15 cellular contexts compared by ENCODE assay signal in the genomic region with DNA sequence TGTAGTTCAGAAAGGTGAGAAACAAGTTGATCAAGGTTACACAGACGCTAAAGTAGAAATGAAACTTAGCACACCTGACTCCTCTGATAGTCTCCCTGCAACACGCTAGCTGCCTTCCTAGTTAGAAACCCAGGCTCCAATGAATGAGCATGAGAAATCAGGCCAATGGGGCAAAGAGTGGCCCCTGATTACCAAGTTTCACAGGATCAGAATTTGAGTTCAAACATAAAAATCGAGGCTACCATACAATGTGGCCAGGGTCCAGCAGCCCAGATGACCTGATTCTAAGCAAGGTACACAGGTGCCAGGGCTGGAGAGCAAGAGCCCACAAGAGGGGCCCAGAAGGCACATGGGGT. TPM values are rescaled to one million over a fixed set of nuclear protein-coding genes. Genes with fewer than 3 reads are reported as not detected.
A peak's percentile ranks its signal among the peaks of the same experiment; 100 is the strongest.
DNase-seq lines count a peak whose midpoint lies in the region; ATAC-seq and TF ChIP-seq lines count a peak whose summit lies in the region.
"Had no signal": no experiment of that assay in that cellular context is flagged by ENCODE, and none has a peak within 500 bp of the region (broad histone marks: within the 10 kb centered on the region; RNA-seq: fewer than 3 reads in every experiment).

No MANE protein-coding gene starts in this region.

- H3K4me1 ChIP-seq in HCT116 (ENCODE audit: control insufficient read depth in 1 of 2, insufficient read depth in 2 of 2, low read length in 2 of 2): peaks cover 9 to 40% of the 10 kb centered on the region in 2 experiments; a peak in 3 of 4 replicates
- H3K4me1 ChIP-seq in neutrophil (ENCODE audit: control insufficient read depth in 1 of 2, insufficient read depth in 1 of 2, low read depth in 1 of 2, low read length in 1 of 2): peaks cover 54 to 68% of the 10 kb centered on the region in 2 experiments

- no peak for TF ChIP-seq CTCF in GM06990 (IDR thresholded peaks at IDR 0.05; ENCODE audit: insufficient read depth, low read length, poor library complexity, severe bottlenecking)
- TF ChIP-seq CTCF in HCT116 (IDR thresholded peaks at IDR 0.05 in 2 of 3, conservative IDR thresholded peaks at IDR 0.05 in 1 of 3; ENCODE audit: borderline replicate concordance in 1 of 3, insufficient read depth in 1 of 3, low read depth in 2 of 3, low read length in 2 of 3): no peak
- no peak for TF ChIP-seq CTCF in MCF 10A (IDR thresholded peaks at IDR 0.05; ENCODE audit: unreplicated experiment)
- TF ChIP-seq CTCF in neutrophil (IDR thresholded peaks at IDR 0.05): no peak

- no peaks in the 10 kb centered on the region; the same call in 1 of the 2 replicates for H3K9me2 ChIP-seq in HCT116 (ENCODE audit: insufficient read depth)

- DNase-seq in GM06990 (ENCODE audit: extremely low read depth, insufficient read length) (no peak), HCT116 (ENCODE audit: low read depth, low spot score) (no peak), MCF 10A (ENCODE audit: unreplicated experiment) (no peak), DMS153 treated with DMSO at 0.1 percent for 48 hours (lab: John Stamatoyannopoulos, UW; ENCODE audit: unreplicated experiment) (no peak), iPS-NIHi11 (ENCODE audit: low spot score) (no peak)
- DNase-seq: activated CD4-positive, alpha-beta memory T cell treated with anti-CD3 and anti-CD28 coated beads for 36 hours; DMS79; NCI-H2081 had no signal

- peak overlapping the region; percentile 95 for H3K27ac Mint-ChIP-seq in MCF 10A (ENCODE audit: low read depth, unreplicated experiment)
- H3K27ac Mint-ChIP-seq: activated CD4-positive, alpha-beta memory T cell treated with anti-CD3 and anti-CD28 coated beads for 36 hours; activated naive CD8-positive, alpha-beta T cell; dendritic cell treated with granulocyte-macrophage colony-stimulating factor and Interleukin-4, amounts not matched to agents 40 ng/mL and 50 ng/mL, for 4 days had no signal

- no peak for TF ChIP-seq POLR2A in HCT116 (IDR thresholded peaks at IDR 0.05; ENCODE audit: borderline replicate concordance, extremely low read depth, insufficient read depth, insufficient read length)

- POLR2A ChIA-PET in HCT116 (lab: Charles Lee) (no interaction called here), MCF 10A (lab: Yijun Ruan, JAX) (interaction anchor here (1.0 to 3.9 kb wide), 8 partner anchors 9 to 934 kb away, joined by 3 to 47 read pairs (median 4); partner anchors contain the start of gene PLD1)

- H3K27me3 ChIP-seq in GM06990 (replicated peaks; ENCODE audit: control insufficient read depth, insufficient read depth, low read length) (no peaks in the 10 kb centered on the region), HCT116 (ENCODE audit: insufficient read depth, low read length) (no peaks in the 10 kb centered on the region), neutrophil (no peaks in the 10 kb centered on the region)

- H3K9ac ChIP-seq in HCT116 (ENCODE audit: low read length): no peak overlapping the region
- H3K9ac ChIP-seq: KMS-11 had no signal

- H3K36me3 ChIP-seq in GM06990 (ENCODE audit: control insufficient read depth, insufficient read depth, low read length) (no peaks in the 10 kb centered on the region), HCT116 (ENCODE audit: control insufficient read depth in 1 of 2, insufficient read depth in 2 of 2, low read length in 2 of 2) (no peaks in the 10 kb centered on the region), neutrophil (no peaks in the 10 kb centered on the region)

- peaks cover 12% of the 10 kb centered on the region for H3K36me3 Mint-ChIP-seq in MCF 10A (ENCODE audit: insufficient read depth, unreplicated experiment)
- H3K36me3 Mint-ChIP-seq: activated CD4-positive, alpha-beta memory T cell treated with anti-CD3 and anti-CD28 coated beads for 36 hours; activated naive CD8-positive, alpha-beta T cell had no signal

- intact Hi-C loops in HCT116 (cut with micrococcal nuclease) (no loop called here), MCF 10A (cut with micrococcal nuclease) (no loop called here)

- H3K9me3 Mint-ChIP-seq in MCF 10A (ENCODE audit: unreplicated experiment): no peaks in the 10 kb centered on the region
- H3K9me3 Mint-ChIP-seq: activated CD4-positive, alpha-beta memory T cell treated with anti-CD3 and anti-CD28 coated beads for 36 hours; dendritic cell treated with granulocyte-macrophage colony-stimulating factor and Interleukin-4, amounts not matched to agents 40 ng/mL and 50 ng/mL, for 4 days had no signal

- no peak for TF ChIP-seq RAD21 in HCT116 (IDR thresholded peaks at IDR 0.05; ENCODE audit: low read depth)

- no peaks in the 10 kb centered on the region for H3K9me3 ChIP-seq in HCT116 (ENCODE audit: control insufficient read depth in 1 of 2, insufficient read depth in 1 of 2, low read depth in 1 of 2, low read length in 2 of 2)
- no peaks in the 10 kb centered on the region for H3K9me3 ChIP-seq in neutrophil

- H2AFZ ChIP-seq in HCT116 (ENCODE audit: low read depth, low read length, poor library complexity, severe bottlenecking): no peak overlapping the region

- CTCF ChIA-PET in HCT116 (lab: Charles Lee): no interaction called here
- CTCF ChIA-PET in MCF 10A (lab: Yijun Ruan, JAX): interaction anchor here (0.6 to 2.1 kb wide), 7 partner anchors 9 to 220 kb away, joined by 3 to 17 read pairs (median 4); no protein-coding TSS in a partner anchor

- H3K27me3 Mint-ChIP-seq in MCF 10A (ENCODE audit: insufficient read depth, unreplicated experiment): no peaks in the 10 kb centered on the region
- H3K27me3 Mint-ChIP-seq: dendritic cell treated with granulocyte-macrophage colony-stimulating factor and Interleukin-4, amounts not matched to agents 40 ng/mL and 50 ng/mL, for 4 days had no signal

- H3K4me3 ChIP-seq in GM06990 (replicated peaks; ENCODE audit: low read depth, low read length): peak overlapping the region; percentile 31
- no peak overlapping the region for H3K4me3 ChIP-seq in HCT116 (replicated peaks in 1 of 2; ENCODE audit: low read depth in 1 of 2, low read length in 2 of 2)
- no peak overlapping the region for H3K4me3 ChIP-seq in neutrophil (ENCODE audit: low read depth in 1 of 2, low read length in 1 of 2)

- no peaks in the 10 kb centered on the region for H4K20me1 ChIP-seq in HCT116 (ENCODE audit: insufficient read depth)

- RAD21 ChIA-PET in HCT116 (lab: Charles Lee; ENCODE audit: low non-redundant PET in 1 of 2, low total read pairs in 2 of 2, uncharacterized antibody in 2 of 2, unreplicated experiment in 2 of 2): no interaction called here

- BruUV-seq in HCT116 (replicated peaks; lab: Mats Ljungman, UMichigan) (no TSS peak), MCF 10A (replicated peaks; lab: Mats Ljungman, UMichigan) (TSS peak; percentile 73)

- H3K4me3 Mint-ChIP-seq in MCF 10A (ENCODE audit: unreplicated experiment): no peak overlapping the region
- H3K4me3 Mint-ChIP-seq: activated CD4-positive, alpha-beta memory T cell treated with anti-CD3 and anti-CD28 coated beads for 36 hours; activated naive CD8-positive, alpha-beta T cell; dendritic cell treated with granulocyte-macrophage colony-stimulating factor and Interleukin-4, amounts not matched to agents 40 ng/mL and 50 ng/mL, for 4 days had no signal

- ATAC-seq in HCT116 (no peak), HG03521 (IDR thresholded peaks at IDR 0.05; ENCODE audit: unreplicated experiment) (no peak), GM21737 (IDR thresholded peaks at IDR 0.05; ENCODE audit: unreplicated experiment) (no peak)

- peaks cover 46% of the 10 kb centered on the region for H3K4me1 Mint-ChIP-seq in MCF 10A (ENCODE audit: insufficient read depth, unreplicated experiment)

- H3K27ac ChIP-seq in HCT116 (ENCODE audit: low read depth, low read length): no peak overlapping the region
- H3K27ac ChIP-seq in neutrophil: peak overlapping the region; percentile 23
- H3K27ac ChIP-seq: KMS-11 had no signal

- H3K79me2 ChIP-seq in HCT116 (ENCODE audit: insufficient read depth, low read length): no peaks in the 10 kb centered on the region

- H3K4me2 ChIP-seq in HCT116 (ENCODE audit: low read length): peak overlapping the region; percentile 42; the same call in 1 of the 2 replicates
- H3K4me2 ChIP-seq: KMS-11 had no signal

TF ChIP-seq in HCT116, 20 proteins besides CTCF, POLR2A, EP300 and RAD21:
- TF ChIP-seq, protein P1, sequence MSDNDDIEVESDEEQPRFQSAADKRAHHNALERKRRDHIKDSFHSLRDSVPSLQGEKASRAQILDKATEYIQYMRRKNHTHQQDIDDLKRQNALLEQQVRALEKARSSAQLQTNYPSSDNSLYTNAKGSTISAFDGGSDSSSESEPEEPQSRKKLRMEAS (IDR thresholded peaks at IDR 0.05): no peak
- TF ChIP-seq FOSL1 (IDR thresholded peaks at IDR 0.05; ENCODE audit: low read depth): no peak
- no peak for TF ChIP-seq JUND (IDR thresholded peaks at IDR 0.05)
- no peak for TF ChIP-seq ELF1 (IDR thresholded peaks at IDR 0.05; ENCODE audit: borderline replicate concordance, low read depth)
- no peak for TF ChIP-seq CEBPB (IDR thresholded peaks at IDR 0.05; ENCODE audit: low read depth)

RNA-seq across cellular contexts. Expression of gene PLD1, which starts 7.7 kb away (rescaled TPM):
- total RNA-seq in HCT116 (2021; ENCODE audit: unreplicated experiment) (8.4 TPM), MCF 10A (2022) (8.0 and 14.8 TPM in 2 replicates)
- 2.5 and 2.6 TPM in 2 replicates for polyA plus RNA-seq in HCT116 (2012)

RNA-seq across cellular contexts. Expression of gene TMEM212, which starts 40.6 kb away (rescaled TPM):
- not detected for total RNA-seq in HCT116 (2021; ENCODE audit: unreplicated experiment)
- polyA plus RNA-seq in HCT116 (2012): not detected in 2 replicates
- total RNA-seq in MCF 10A (2022): not detected in 2 replicates
- total RNA-seq: activated CD4-positive, alpha-beta memory T cell treated with anti-CD3 and anti-CD28 coated beads for 36 hours; liver had no signal
- polyA plus RNA-seq: liver had no signal
